Comparison of ENCODE assay signal across 21 cellular contexts in genomic region chr2:58289029-58289428, GRCh38. TPM values are rescaled to one million over a fixed set of nuclear protein-coding genes. Genes with fewer than 3 reads are reported as not detected.
DNase-seq lines count a peak whose midpoint lies in the region; ATAC-seq and TF ChIP-seq lines count a peak whose summit lies in the region.
"Had no signal": no experiment of that assay in that cellular context is flagged by ENCODE, and none has a peak within 500 bp of the region (broad histone marks: within the 10 kb centered on the region; RNA-seq: fewer than 3 reads in every experiment).

No MANE protein-coding gene starts in this region.

- H3K9me3 ChIP-seq in HEK293 (ENCODE audit: control insufficient read depth, insufficient read depth, low read depth, low read length) (no peaks in the 10 kb centered on the region), RWPE2 (ENCODE audit: severe bottlenecking) (no peaks in the 10 kb centered on the region)
- H3K9me3 ChIP-seq: mucosa of descending colon, SJCRH30, stomach had no signal

- H3K36me3 ChIP-seq in HEK293 (ENCODE audit: control insufficient read depth in 2 of 2, insufficient read depth in 1 of 2, low read length in 2 of 2) (no peaks in the 10 kb centered on the region), RWPE2 (ENCODE audit: low read depth) (no peaks in the 10 kb centered on the region)
- H3K36me3 ChIP-seq: SJCRH30, stomach had no signal

- H3K27me3 ChIP-seq in RWPE2 (ENCODE audit: insufficient read depth, poor library complexity, severe bottlenecking), result no peaks in the 10 kb centered on the region
- H3K27me3 ChIP-seq: SJCRH30, stomach had no signal

- no peak overlapping the region for H3K27ac ChIP-seq in HEK293 (ENCODE audit: extremely low read depth, low read depth, low read length)
- no peak overlapping the region for H3K27ac ChIP-seq in RWPE2 (ENCODE audit: poor library complexity, severe bottlenecking)
- H3K27ac ChIP-seq: SJCRH30, stomach had no signal

- POLR2A ChIA-PET in HEK293 (lab: Yijun Ruan, JAX), result no interaction called here
- POLR2A ChIA-PET in activated CD8-positive, alpha-beta T cell treated with anti-CD3 and anti-CD28 coated beads, Interleukin-2, amount 10 ng/mL, durations not matched to agents 7 days and 5 days (lab: Charles Lee), result no interaction called here

- H3K4me1 ChIP-seq in HEK293 (ENCODE audit: control insufficient read depth, insufficient read depth, low read length) (no peaks in the 10 kb centered on the region), RWPE2 (ENCODE audit: insufficient read depth, poor library complexity, severe bottlenecking) (peaks cover 3% of the 10 kb centered on the region)
- H3K4me1 ChIP-seq: stomach had no signal

- peak; percentile 99 for ATAC-seq in RWPE2 (ENCODE audit: low read depth)
- no peak for ATAC-seq in HG02884 (IDR thresholded peaks at IDR 0.05; ENCODE audit: unreplicated experiment)
- no peak for ATAC-seq in activated CD8-positive, alpha-beta T cell treated with anti-CD3 and anti-CD28 coated beads, Interleukin-2, amount 10 ng/mL, durations not matched to agents 7 days and 5 days
- ATAC-seq in activated CD4-positive, CD25-positive, alpha-beta regulatory T cell treated with anti-CD3 and anti-CD28 coated beads, Interleukin-2, amount 50 U/mL, for 24 hours, result no peak
- ATAC-seq: mucosa of descending colon, right cardiac atrium had no signal

- DNase-seq in AG08395 (ENCODE audit: low spot score) (peak; percentile 3), RWPE2 (ENCODE audit: low spot score) (no peak), fibroblast of mammary gland (ENCODE audit: low read depth) (peak; percentile 46)
- no peak for DNase-seq in activated CD8-positive, alpha-beta T cell treated with anti-CD3 and anti-CD28 coated beads, Interleukin-2, amount 10 ng/mL, durations not matched to agents 7 days and 5 days
- DNase-seq in stimulated activated CD4-positive, alpha-beta T cell treated with anti-CD3 and anti-CD28 coated beads, Interleukin-1b, Interleukin-23, amount 100 ng/mL, for 48 hours, result no peak
- DNase-seq: activated CD8-positive, alpha-beta memory T cell treated with anti-CD3 and anti-CD28 coated beads, Interleukin-2, amount 50 U/mL, for 48 hours; anterior cingulate cortex; CD4-positive, alpha-beta T cell; cerebellar nuclear complex; DND-41; endodermal cell; foreskin melanocyte; mucosa of descending colon; NCI-H1694 treated with DMSO at 0.1 percent for 48 hours; NCI-H510A; right cardiac atrium; stomach had no signal

- H3K27me3 Mint-ChIP-seq in activated CD8-positive, alpha-beta T cell treated with anti-CD3 and anti-CD28 coated beads, Interleukin-2, amount 10 ng/mL, durations not matched to agents 7 days and 5 days (ENCODE audit: low read depth), result peaks cover 9% of the 10 kb centered on the region

- no peaks in the 10 kb centered on the region for H3K9me3 Mint-ChIP-seq in activated CD8-positive, alpha-beta T cell treated with anti-CD3 and anti-CD28 coated beads, Interleukin-2, amount 10 ng/mL, durations not matched to agents 7 days and 5 days (ENCODE audit: insufficient read depth)
- H3K9me3 Mint-ChIP-seq: CD4-positive, alpha-beta T cell; endodermal cell had no signal

- TF ChIP-seq CTCF in HEK293 (tag by site-specific recombination; IDR thresholded peaks at IDR 0.05) (no peak), RWPE2 (IDR thresholded peaks at IDR 0.05; ENCODE audit: poor library complexity, severe bottlenecking) (no peak), fibroblast of mammary gland (conservative IDR thresholded peaks at IDR 0.05; ENCODE audit: control insufficient read depth, insufficient read depth, low read depth, low read length) (no peak)

- H3K36me3 Mint-ChIP-seq in activated CD8-positive, alpha-beta T cell treated with anti-CD3 and anti-CD28 coated beads, Interleukin-2, amount 10 ng/mL, durations not matched to agents 7 days and 5 days (ENCODE audit: low read depth), result no peaks in the 10 kb centered on the region

- no peak overlapping the region for H3K27ac Mint-ChIP-seq in activated CD8-positive, alpha-beta T cell treated with anti-CD3 and anti-CD28 coated beads, Interleukin-2, amount 10 ng/mL, durations not matched to agents 7 days and 5 days
- H3K27ac Mint-ChIP-seq: CD4-positive, alpha-beta T cell; endodermal cell had no signal

- no peaks in the 10 kb centered on the region for H3K4me1 Mint-ChIP-seq in activated CD8-positive, alpha-beta T cell treated with anti-CD3 and anti-CD28 coated beads, Interleukin-2, amount 10 ng/mL, durations not matched to agents 7 days and 5 days (ENCODE audit: low read depth)

- H3K4me3 ChIP-seq in HEK293 (ENCODE audit: low read depth, low read length) (no peak overlapping the region), RWPE2 (ENCODE audit: severe bottlenecking) (no peak overlapping the region), fibroblast of mammary gland (ENCODE audit: control insufficient read depth, low read depth, low read length) (no peak overlapping the region)
- H3K4me3 ChIP-seq: mucosa of descending colon, SJCRH30, stomach had no signal

- CTCF ChIA-PET in HEK293 (lab: Yijun Ruan, JAX), result no interaction called here
- CTCF ChIA-PET in activated CD8-positive, alpha-beta T cell treated with anti-CD3 and anti-CD28 coated beads, Interleukin-2, amount 10 ng/mL, durations not matched to agents 7 days and 5 days (lab: Charles Lee), result no interaction called here

- no peak overlapping the region for H3K4me3 Mint-ChIP-seq in activated CD8-positive, alpha-beta T cell treated with anti-CD3 and anti-CD28 coated beads, Interleukin-2, amount 10 ng/mL, durations not matched to agents 7 days and 5 days
- H3K4me3 Mint-ChIP-seq: CD4-positive, alpha-beta T cell; endodermal cell had no signal

TF ChIP-seq in HEK293, 187 proteins besides CTCF, POLR2A, EP300 and RAD21:
- TF ChIP-seq ELK4 (IDR thresholded peaks at IDR 0.05; ENCODE audit: borderline replicate concordance, low read depth, low read length) (no peak), ZNF366 (tag by site-specific recombination; conservative IDR thresholded peaks at IDR 0.05) (peak; percentile 50)

RNA-seq across cellular contexts. Expression of gene FANCL, which starts 47.9 kb away (rescaled TPM):
- total RNA-seq in activated CD8-positive, alpha-beta T cell treated with anti-CD3 and anti-CD28 coated beads, Interleukin-2, amount 10 ng/mL, durations not matched to agents 7 days and 5 days, result 10 to 100 TPM; 16.6 to 19.2 TPM

Comparison
In these comparisons a context has a peak if more than half of its experiments do, and no peak if none do; other contexts are left out.
1. DNase-seq: peak in AG08395 (single experiment) and fibroblast of mammary gland (single experiment); none in RWPE2 (single experiment), activated CD8-positive, alpha-beta T cell treated with anti-CD3 and anti-CD28 coated beads, Interleukin-2, amount 10 ng/mL, durations not matched to agents 7 days and 5 days (single experiment) and stimulated activated CD4-positive, alpha-beta T cell treated with anti-CD3 and anti-CD28 coated beads, Interleukin-1b, Interleukin-23, amount 100 ng/mL, for 48 hours (single experiment).